11 cellular contexts compared by ENCODE assay signal in the genomic region with DNA sequence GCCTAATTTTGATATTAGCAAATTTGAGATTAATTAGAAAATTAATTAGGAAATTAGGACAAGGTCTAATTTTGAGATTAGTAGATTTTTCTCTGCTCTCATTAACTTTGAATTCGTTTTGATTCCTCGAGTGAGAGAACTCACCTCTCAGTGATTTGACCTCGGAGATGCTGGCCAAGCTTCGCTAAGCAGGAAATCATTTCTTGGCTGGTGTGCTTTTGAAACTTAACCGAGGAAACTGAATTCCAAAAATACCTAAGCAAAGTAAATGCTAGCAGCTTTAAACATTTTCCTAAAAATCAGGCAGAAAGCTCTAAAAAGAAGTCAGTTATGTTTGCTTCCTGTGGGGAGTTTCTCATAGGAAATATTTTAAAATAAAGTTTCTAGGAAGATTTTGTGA. TPM values are rescaled to one million over a fixed set of nuclear protein-coding genes. Genes with fewer than 3 reads are reported as not detected.
DNase-seq lines count a peak whose midpoint lies in the region; ATAC-seq and TF ChIP-seq lines count a peak whose summit lies in the region.
"Had no signal": no experiment of that assay in that cellular context is flagged by ENCODE, and none has a peak within 500 bp of the region (broad histone marks: within the 10 kb centered on the region; RNA-seq: fewer than 3 reads in every experiment).

No MANE protein-coding gene starts in this region.

- POLR2A ChIA-PET in activated CD8-positive, alpha-beta T cell treated with anti-CD3 and anti-CD28 coated beads for 36 hours (lab: Charles Lee) = interaction anchor here (1.7 kb wide), 1 partner anchor 34 kb away, joined by 6 read pairs; a partner anchor contains a TSS

- H3K36me3 Mint-ChIP-seq in activated T-cell treated with anti-CD3 and anti-CD28 coated beads, Interleukin-2, amount 50 U/mL, for 24 hours (ENCODE audit: low read depth) = peaks cover 22% of the 10 kb centered on the region
- H3K36me3 Mint-ChIP-seq in activated CD8-positive, alpha-beta T cell treated with anti-CD3 and anti-CD28 coated beads for 36 hours (ENCODE audit: low read depth) = peaks cover 10% of the 10 kb centered on the region

- peak overlapping the region; percentile 70 for H3K4me3 Mint-ChIP-seq in activated T-cell treated with anti-CD3 and anti-CD28 coated beads, Interleukin-2, amount 50 U/mL, for 24 hours
- H3K4me3 Mint-ChIP-seq in activated CD8-positive, alpha-beta T cell treated with anti-CD3 and anti-CD28 coated beads for 36 hours = peak overlapping the region; percentile 63

- intact Hi-C loops in activated CD8-positive, alpha-beta T cell treated with anti-CD3 and anti-CD28 coated beads for 36 hours (cut with micrococcal nuclease) = no loop called here

- H3K4me1 Mint-ChIP-seq in activated T-cell treated with anti-CD3 and anti-CD28 coated beads, Interleukin-2, amount 50 U/mL, for 24 hours (ENCODE audit: low read depth) = peaks cover 87% of the 10 kb centered on the region
- H3K4me1 Mint-ChIP-seq in activated CD8-positive, alpha-beta T cell treated with anti-CD3 and anti-CD28 coated beads for 36 hours (ENCODE audit: low read depth) = peaks cover 85% of the 10 kb centered on the region

- no peak for DNase-seq in activated T-cell treated with anti-CD3 and anti-CD28 coated beads, Interleukin-2, amount 50 U/mL, for 24 hours
- no peak for DNase-seq in activated T-cell treated with anti-CD3 and anti-CD28 coated beads, Interleukin-2, amount 50 U/mL, for 48 hours
- no peak for DNase-seq in activated CD8-positive, alpha-beta T cell treated with anti-CD3 and anti-CD28 coated beads for 36 hours
- peak; percentile 14 for DNase-seq in hepatic stellate cell (ENCODE audit: low spot score)
- peak; percentile 6 for DNase-seq in stromal cell of bone marrow (ENCODE audit: low read depth)
- DNase-seq in nucleus accumbens (lab: John Stamatoyannopoulos, UW) = no peak
- DNase-seq in NCI-H1092 treated with DMSO at 0.1 percent for 48 hours (lab: John Stamatoyannopoulos, UW) = no peak
- no peak for DNase-seq in pons (ENCODE audit: low spot score)
- DNase-seq: cortex of kidney, NCI-H774, small intestine had no signal

- no peaks in the 10 kb centered on the region for H3K9me3 Mint-ChIP-seq in activated T-cell treated with anti-CD3 and anti-CD28 coated beads, Interleukin-2, amount 50 U/mL, for 24 hours
- H3K9me3 Mint-ChIP-seq in activated CD8-positive, alpha-beta T cell treated with anti-CD3 and anti-CD28 coated beads for 36 hours = no peaks in the 10 kb centered on the region

- TF ChIP-seq CTCF in activated CD8-positive, alpha-beta T cell treated with anti-CD3 and anti-CD28 coated beads for 36 hours (IDR thresholded peaks at IDR 0.05) = no peak

- CTCF ChIA-PET in activated CD8-positive, alpha-beta T cell treated with anti-CD3 and anti-CD28 coated beads for 36 hours (lab: Charles Lee) = interaction anchor here (1.1 to 1.7 kb wide), 4 partner anchors 9 to 68 kb away, joined by 3 to 8 read pairs (median 4); no protein-coding TSS in a partner anchor

- no peak for ATAC-seq in activated CD8-positive, alpha-beta T cell treated with anti-CD3 and anti-CD28 coated beads for 36 hours

- no peaks in the 10 kb centered on the region for H3K27me3 Mint-ChIP-seq in activated T-cell treated with anti-CD3 and anti-CD28 coated beads, Interleukin-2, amount 50 U/mL, for 24 hours
- no peaks in the 10 kb centered on the region for H3K27me3 Mint-ChIP-seq in activated CD8-positive, alpha-beta T cell treated with anti-CD3 and anti-CD28 coated beads for 36 hours

- H3K27ac Mint-ChIP-seq in activated T-cell treated with anti-CD3 and anti-CD28 coated beads, Interleukin-2, amount 50 U/mL, for 24 hours = peak overlapping the region; percentile 84
- H3K27ac Mint-ChIP-seq in activated CD8-positive, alpha-beta T cell treated with anti-CD3 and anti-CD28 coated beads for 36 hours = peak overlapping the region; percentile 81

RNA-seq across cellular contexts. Expression of a gene that starts 34.9 kb away (rescaled TPM):
- total RNA-seq in activated CD8-positive, alpha-beta T cell treated with anti-CD3 and anti-CD28 coated beads for 36 hours = 10 to 100 TPM; 14.3 to 17.2 TPM

Comparison
In these comparisons a context has a peak if more than half of its experiments do, and no peak if none do; other contexts are left out.
1. DNase-seq: peak in hepatic stellate cell (single experiment) and stromal cell of bone marrow (single experiment); none in activated T-cell treated with anti-CD3 and anti-CD28 coated beads, Interleukin-2, amount 50 U/mL, for 24 hours (single experiment), activated T-cell treated with anti-CD3 and anti-CD28 coated beads, Interleukin-2, amount 50 U/mL, for 48 hours (0 of 2), activated CD8-positive, alpha-beta T cell treated with anti-CD3 and anti-CD28 coated beads for 36 hours (single experiment), nucleus accumbens (0 of 56), NCI-H1092 treated with DMSO at 0.1 percent for 48 hours (single experiment) and pons (single experiment).